ENCODE assay signal across 2 cellular contexts in the genomic region with DNA sequence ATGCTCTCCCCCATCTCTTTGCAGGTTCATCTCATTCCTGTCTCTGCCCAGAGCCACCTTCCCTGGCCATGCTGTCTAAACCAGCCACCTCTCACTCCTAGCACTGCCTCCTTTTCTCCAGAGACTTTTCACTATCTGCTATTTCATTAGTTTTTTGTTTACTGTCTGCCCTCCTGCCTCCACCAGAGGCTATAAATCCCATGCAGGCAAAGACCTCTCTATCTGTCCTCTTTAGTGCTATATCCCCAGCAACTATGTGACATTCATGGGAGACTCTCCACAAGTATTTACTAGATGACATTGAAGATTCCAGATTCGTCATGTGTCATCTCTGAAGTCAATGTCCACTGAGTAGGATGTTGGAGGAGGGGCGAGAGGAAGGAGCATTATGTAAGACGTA.
TF ChIP-seq lines count a peak whose summit lies in the region.

No MANE protein-coding gene starts in this region.

TF ChIP-seq in HEK293, 187 proteins besides CTCF, POLR2A, EP300 and RAD21:
- no peak for TF ChIP-seq ZNF658 (tag by site-specific recombination; IDR thresholded peaks at IDR 0.05)
- peak; percentile 39; the same call in 1 of the 2 replicates for TF ChIP-seq ZFHX2 (tag by site-specific recombination; conservative IDR thresholded peaks at IDR 0.05)
- TF ChIP-seq SCRT2 (tag by site-specific recombination; IDR thresholded peaks at IDR 0.05), result no peak

TF ChIP-seq in GM12878, 131 proteins besides CTCF, POLR2A, EP300 and RAD21:
- TF ChIP-seq SMC3 (IDR thresholded peaks at IDR 0.05; ENCODE audit: borderline replicate concordance, low read length) (no peak), BHLHE40 (IDR thresholded peaks at IDR 0.05; ENCODE audit: borderline replicate concordance in 1 of 2, low read depth in 2 of 2, low read length in 1 of 2) (no peak), BCL11A (IDR thresholded peaks at IDR 0.05; ENCODE audit: low read depth, low read length) (no peak), ZNF217 (IDR thresholded peaks at IDR 0.05) (no peak), STAT1 (conservative IDR thresholded peaks at IDR 0.05) (no peak), CBX5 (IDR thresholded peaks at IDR 0.05; ENCODE audit: low read depth) (no peak), ESRRA (IDR thresholded peaks at IDR 0.05; ENCODE audit: low read length) (no peak), RAD51 (IDR thresholded peaks at IDR 0.05) (no peak), RBBP5 (conservative IDR thresholded peaks at IDR 0.05) (no peak), SUZ12 (IDR thresholded peaks at IDR 0.05; ENCODE audit: unreplicated experiment) (no peak), SUPT20H (IDR thresholded peaks at IDR 0.05; ENCODE audit: borderline replicate concordance, control insufficient read depth, low read depth, low read length) (no peak)
- TF ChIP-seq, protein P1, sequence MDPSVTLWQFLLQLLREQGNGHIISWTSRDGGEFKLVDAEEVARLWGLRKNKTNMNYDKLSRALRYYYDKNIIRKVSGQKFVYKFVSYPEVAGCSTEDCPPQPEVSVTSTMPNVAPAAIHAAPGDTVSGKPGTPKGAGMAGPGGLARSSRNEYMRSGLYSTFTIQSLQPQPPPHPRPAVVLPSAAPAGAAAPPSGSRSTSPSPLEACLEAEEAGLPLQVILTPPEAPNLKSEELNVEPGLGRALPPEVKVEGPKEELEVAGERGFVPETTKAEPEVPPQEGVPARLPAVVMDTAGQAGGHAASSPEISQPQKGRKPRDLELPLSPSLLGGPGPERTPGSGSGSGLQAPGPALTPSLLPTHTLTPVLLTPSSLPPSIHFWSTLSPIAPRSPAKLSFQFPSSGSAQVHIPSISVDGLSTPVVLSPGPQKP (IDR thresholded peaks at IDR 0.05; ENCODE audit: low read depth, low read length), result no peak
- TF ChIP-seq, protein P2, sequence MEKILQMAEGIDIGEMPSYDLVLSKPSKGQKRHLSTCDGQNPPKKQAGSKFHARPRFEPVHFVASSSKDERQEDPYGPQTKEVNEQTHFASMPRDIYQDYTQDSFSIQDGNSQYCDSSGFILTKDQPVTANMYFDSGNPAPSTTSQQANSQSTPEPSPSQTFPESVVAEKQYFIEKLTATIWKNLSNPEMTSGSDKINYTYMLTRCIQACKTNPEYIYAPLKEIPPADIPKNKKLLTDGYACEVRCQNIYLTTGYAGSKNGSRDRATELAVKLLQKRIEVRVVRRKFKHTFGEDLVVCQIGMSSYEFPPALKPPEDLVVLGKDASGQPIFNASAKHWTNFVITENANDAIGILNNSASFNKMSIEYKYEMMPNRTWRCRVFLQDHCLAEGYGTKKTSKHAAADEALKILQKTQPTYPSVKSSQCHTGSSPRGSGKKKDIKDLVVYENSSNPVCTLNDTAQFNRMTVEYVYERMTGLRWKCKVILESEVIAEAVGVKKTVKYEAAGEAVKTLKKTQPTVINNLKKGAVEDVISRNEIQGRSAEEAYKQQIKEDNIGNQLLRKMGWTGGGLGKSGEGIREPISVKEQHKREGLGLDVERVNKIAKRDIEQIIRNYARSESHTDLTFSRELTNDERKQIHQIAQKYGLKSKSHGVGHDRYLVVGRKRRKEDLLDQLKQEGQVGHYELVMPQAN (conservative IDR thresholded peaks at IDR 0.05), result no peak
- TF ChIP-seq, protein P3, sequence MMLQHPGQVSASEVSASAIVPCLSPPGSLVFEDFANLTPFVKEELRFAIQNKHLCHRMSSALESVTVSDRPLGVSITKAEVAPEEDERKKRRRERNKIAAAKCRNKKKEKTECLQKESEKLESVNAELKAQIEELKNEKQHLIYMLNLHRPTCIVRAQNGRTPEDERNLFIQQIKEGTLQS (IDR thresholded peaks at IDR 0.05; ENCODE audit: borderline replicate concordance, extremely low read depth, low read depth, low read length), result no peak
- TF ChIP-seq, protein P4, sequence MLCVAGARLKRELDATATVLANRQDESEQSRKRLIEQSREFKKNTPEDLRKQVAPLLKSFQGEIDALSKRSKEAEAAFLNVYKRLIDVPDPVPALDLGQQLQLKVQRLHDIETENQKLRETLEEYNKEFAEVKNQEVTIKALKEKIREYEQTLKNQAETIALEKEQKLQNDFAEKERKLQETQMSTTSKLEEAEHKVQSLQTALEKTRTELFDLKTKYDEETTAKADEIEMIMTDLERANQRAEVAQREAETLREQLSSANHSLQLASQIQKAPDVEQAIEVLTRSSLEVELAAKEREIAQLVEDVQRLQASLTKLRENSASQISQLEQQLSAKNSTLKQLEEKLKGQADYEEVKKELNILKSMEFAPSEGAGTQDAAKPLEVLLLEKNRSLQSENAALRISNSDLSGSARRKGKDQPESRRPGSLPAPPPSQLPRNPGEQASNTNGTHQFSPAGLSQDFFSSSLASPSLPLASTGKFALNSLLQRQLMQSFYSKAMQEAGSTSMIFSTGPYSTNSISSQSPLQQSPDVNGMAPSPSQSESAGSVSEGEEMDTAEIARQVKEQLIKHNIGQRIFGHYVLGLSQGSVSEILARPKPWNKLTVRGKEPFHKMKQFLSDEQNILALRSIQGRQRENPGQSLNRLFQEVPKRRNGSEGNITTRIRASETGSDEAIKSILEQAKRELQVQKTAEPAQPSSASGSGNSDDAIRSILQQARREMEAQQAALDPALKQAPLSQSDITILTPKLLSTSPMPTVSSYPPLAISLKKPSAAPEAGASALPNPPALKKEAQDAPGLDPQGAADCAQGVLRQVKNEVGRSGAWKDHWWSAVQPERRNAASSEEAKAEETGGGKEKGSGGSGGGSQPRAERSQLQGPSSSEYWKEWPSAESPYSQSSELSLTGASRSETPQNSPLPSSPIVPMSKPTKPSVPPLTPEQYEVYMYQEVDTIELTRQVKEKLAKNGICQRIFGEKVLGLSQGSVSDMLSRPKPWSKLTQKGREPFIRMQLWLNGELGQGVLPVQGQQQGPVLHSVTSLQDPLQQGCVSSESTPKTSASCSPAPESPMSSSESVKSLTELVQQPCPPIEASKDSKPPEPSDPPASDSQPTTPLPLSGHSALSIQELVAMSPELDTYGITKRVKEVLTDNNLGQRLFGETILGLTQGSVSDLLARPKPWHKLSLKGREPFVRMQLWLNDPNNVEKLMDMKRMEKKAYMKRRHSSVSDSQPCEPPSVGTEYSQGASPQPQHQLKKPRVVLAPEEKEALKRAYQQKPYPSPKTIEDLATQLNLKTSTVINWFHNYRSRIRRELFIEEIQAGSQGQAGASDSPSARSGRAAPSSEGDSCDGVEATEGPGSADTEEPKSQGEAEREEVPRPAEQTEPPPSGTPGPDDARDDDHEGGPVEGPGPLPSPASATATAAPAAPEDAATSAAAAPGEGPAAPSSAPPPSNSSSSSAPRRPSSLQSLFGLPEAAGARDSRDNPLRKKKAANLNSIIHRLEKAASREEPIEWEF (IDR thresholded peaks at IDR 0.05; ENCODE audit: insufficient replicate concordance, low read depth, low read length), result no peak
